Comparison of ENCODE assay signal across 38 cellular contexts in the genomic region with DNA sequence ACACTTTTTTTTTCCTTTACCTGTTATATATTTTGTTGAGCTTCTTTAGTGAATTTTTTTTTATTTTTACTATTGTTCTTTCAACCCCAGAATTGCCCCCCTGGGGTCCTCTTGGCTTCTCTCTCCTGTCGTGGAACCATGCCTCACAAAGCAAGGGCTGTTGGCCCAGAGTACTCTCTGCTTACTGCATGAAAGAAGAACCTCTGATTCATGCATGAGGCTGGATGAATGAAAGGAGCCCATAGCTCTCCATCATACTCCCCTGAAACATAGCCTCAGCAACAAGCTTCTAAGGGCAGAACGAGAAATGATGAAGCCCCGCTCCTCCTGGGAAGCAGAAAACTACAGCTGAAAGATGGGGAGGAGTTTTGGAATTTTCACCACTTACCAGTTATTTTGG.
"Had no signal": no experiment of that assay in that cellular context is flagged by ENCODE, and none has a peak within 500 bp of the region (broad histone marks: within the 10 kb centered on the region; RNA-seq: fewer than 3 reads in every experiment).

No MANE protein-coding gene starts in this region.

- H3K4me3 Mint-ChIP-seq: activated CD4-positive, alpha-beta memory T cell treated with anti-CD3 and anti-CD28 coated beads, Interleukin-2, amount 10 ng/mL, durations not matched to agents 7 days and 5 days; activated CD4-positive, alpha-beta T cell treated with anti-CD3 and anti-CD28 coated beads for 36 hours; activated CD4-positive, alpha-beta T cell treated with anti-CD3 and anti-CD28 coated beads, Interleukin-2, amount 10 ng/mL, durations not matched to agents 7 days and 5 days; activated CD8-positive, alpha-beta memory T cell treated with anti-CD3 and anti-CD28 coated beads, Interleukin-2, amount 10 ng/mL, durations not matched to agents 7 days and 5 days; activated CD8-positive, alpha-beta T cell treated with anti-CD3 and anti-CD28 coated beads, Interleukin-2, amount 10 ng/mL, durations not matched to agents 7 days and 5 days; activated naive CD4-positive, alpha-beta T cell treated with anti-CD3 and anti-CD28 coated beads for 36 hours; activated naive CD8-positive, alpha-beta T cell treated with anti-CD3 and anti-CD28 coated beads for 36 hours; activated T-cell treated with anti-CD3 and anti-CD28 coated beads, Interleukin-2, amount 50 U/mL, for 24 hours; activated T-cell treated with anti-CD3 and anti-CD28 coated beads, Interleukin-2, amount 50 U/mL, for 72 hours; activated T-helper 1 cell treated with anti-CD3 and anti-CD28 coated beads, Interleukin-12 subunit alpha, Interleukin-12 subunit beta, Interleukin-2, Interleukin-4 antibody, amounts not matched to agents 30 ng/mL and 10 ng/mL and 1 ng/mL, durations not matched to agents 14 hours and 24 hours and 36 hours; activated T-helper 17 cell treated with anti-CD3 and anti-CD28 coated beads, Interleukin-2, amount 50 U/mL, for 72 hours; central memory CD8-positive, alpha-beta T cell; T-helper 1 cell treated with Interleukin-12 subunit alpha and Interleukin-12 subunit beta and Interleukin-4 antibody, amounts not matched to agents 30 μg/mL and 1 μg/mL, for 36 hours; T-helper 2 cell treated with Interferon-gamma antibody and Interleukin-4, amounts not matched to agents 5 μg/mL and 100 μg/mL, for 36 hours had no signal

- H3K9me3 Mint-ChIP-seq: activated CD4-positive, alpha-beta T cell treated with anti-CD3 and anti-CD28 coated beads, Interleukin-2, amount 10 ng/mL, durations not matched to agents 7 days and 5 days; activated naive CD4-positive, alpha-beta T cell treated with anti-CD3 and anti-CD28 coated beads for 36 hours; activated naive CD8-positive, alpha-beta T cell treated with anti-CD3 and anti-CD28 coated beads for 36 hours; activated T-helper 1 cell treated with anti-CD3 and anti-CD28 coated beads, Interleukin-12 subunit alpha, Interleukin-12 subunit beta, Interleukin-2, Interleukin-4 antibody, amounts not matched to agents 30 ng/mL and 10 ng/mL and 1 ng/mL, durations not matched to agents 14 hours and 24 hours and 36 hours; activated T-helper 17 cell treated with anti-CD3 and anti-CD28 coated beads, Interleukin-2, amount 50 U/mL, for 72 hours; T-helper 1 cell treated with Interleukin-12 subunit alpha and Interleukin-12 subunit beta and Interleukin-4 antibody, amounts not matched to agents 30 μg/mL and 1 μg/mL, for 36 hours had no signal

- ATAC-seq: activated CD4-positive, alpha-beta T cell treated with anti-CD3 and anti-CD28 coated beads for 36 hours; activated CD4-positive, CD25-positive, alpha-beta regulatory T cell treated with anti-CD3 and anti-CD28 coated beads, Interleukin-2, amount 50 U/mL, for 24 hours; activated CD8-positive, alpha-beta memory T cell treated with anti-CD3 and anti-CD28 coated beads, Interleukin-2, amount 10 ng/mL, durations not matched to agents 7 days and 5 days; activated CD8-positive, alpha-beta T cell treated with anti-CD3 and anti-CD28 coated beads, Interleukin-2, amount 10 ng/mL, durations not matched to agents 7 days and 5 days; activated naive CD4-positive, alpha-beta T cell treated with anti-CD3 and anti-CD28 coated beads, Interleukin-2, amount 50 U/mL, for 72 hours; activated T-cell treated with anti-CD3 and anti-CD28 coated beads, Interleukin-2, amount 50 U/mL, for 72 hours; activated T-helper 17 cell treated with anti-CD3 and anti-CD28 coated beads, Interleukin-2, amount 50 U/mL, for 72 hours; body of pancreas had no signal

- H3K27me3 ChIP-seq: adrenal gland, body of pancreas, brain microvascular endothelial cell, cardiac muscle cell had no signal

- H3K4me1 Mint-ChIP-seq: activated CD4-positive, alpha-beta memory T cell treated with anti-CD3 and anti-CD28 coated beads, Interleukin-2, amount 10 ng/mL, durations not matched to agents 7 days and 5 days; activated CD4-positive, alpha-beta T cell treated with anti-CD3 and anti-CD28 coated beads for 36 hours; activated CD4-positive, alpha-beta T cell treated with anti-CD3 and anti-CD28 coated beads, Interleukin-2, amount 10 ng/mL, durations not matched to agents 7 days and 5 days; activated CD8-positive, alpha-beta memory T cell treated with anti-CD3 and anti-CD28 coated beads, Interleukin-2, amount 10 ng/mL, durations not matched to agents 7 days and 5 days; activated naive CD8-positive, alpha-beta T cell treated with anti-CD3 and anti-CD28 coated beads for 36 hours; activated T-helper 17 cell treated with anti-CD3 and anti-CD28 coated beads, Interleukin-2, amount 50 U/mL, for 72 hours; central memory CD8-positive, alpha-beta T cell had no signal

- H3K27me3 Mint-ChIP-seq: activated CD4-positive, alpha-beta memory T cell treated with anti-CD3 and anti-CD28 coated beads, Interleukin-2, amount 10 ng/mL, durations not matched to agents 7 days and 5 days; activated CD4-positive, alpha-beta T cell treated with anti-CD3 and anti-CD28 coated beads for 36 hours; activated CD4-positive, alpha-beta T cell treated with anti-CD3 and anti-CD28 coated beads, Interleukin-2, amount 10 ng/mL, durations not matched to agents 7 days and 5 days; activated CD8-positive, alpha-beta memory T cell treated with anti-CD3 and anti-CD28 coated beads, Interleukin-2, amount 10 ng/mL, durations not matched to agents 7 days and 5 days; activated naive CD8-positive, alpha-beta T cell treated with anti-CD3 and anti-CD28 coated beads for 36 hours; activated T-cell treated with anti-CD3 and anti-CD28 coated beads, Interleukin-2, amount 50 U/mL, for 24 hours; activated T-helper 17 cell treated with anti-CD3 and anti-CD28 coated beads, Interleukin-2, amount 50 U/mL, for 72 hours; central memory CD8-positive, alpha-beta T cell had no signal

- H3K36me3 ChIP-seq: adrenal gland, brain microvascular endothelial cell, cardiac muscle cell had no signal

- DNase-seq: activated CD4-positive, alpha-beta memory T cell treated with anti-CD3 and anti-CD28 coated beads, Interleukin-2, amount 10 ng/mL, durations not matched to agents 7 days and 5 days; activated CD4-positive, alpha-beta T cell treated with anti-CD3 and anti-CD28 coated beads for 1 hour; activated CD4-positive, alpha-beta T cell treated with anti-CD3 and anti-CD28 coated beads for 36 hours; activated CD4-positive, alpha-beta T cell treated with anti-CD3 and anti-CD28 coated beads for 48 hours; activated CD4-positive, alpha-beta T cell treated with anti-CD3 and anti-CD28 coated beads, Interleukin-2, amount 10 ng/mL, durations not matched to agents 7 days and 5 days; activated CD4-positive, alpha-beta T cell treated with anti-CD3 and anti-CD28 coated beads, Interleukin-2, amount 50 U/mL, for 48 hours; activated CD4-positive, CD25-positive, alpha-beta regulatory T cell; activated CD8-positive, alpha-beta memory T cell treated with anti-CD3 and anti-CD28 coated beads for 24 hours; activated CD8-positive, alpha-beta memory T cell treated with anti-CD3 and anti-CD28 coated beads, Interleukin-2, amount 10 ng/mL, durations not matched to agents 7 days and 5 days; activated CD8-positive, alpha-beta memory T cell treated with anti-CD3 and anti-CD28 coated beads, Interleukin-2, amount 50 U/mL, for 48 hours; activated CD8-positive, alpha-beta T cell treated with anti-CD3 and anti-CD28 coated beads, Interleukin-2, amount 10 ng/mL, durations not matched to agents 7 days and 5 days; activated effector memory CD4-positive, alpha-beta T cell treated with anti-CD3 and anti-CD28 coated beads, Interleukin-2, amount 50 U/mL, for 16 hours; activated gamma-delta T cell treated with Interleukin-2 at 50 U/mL for 16 hours; activated naive CD4-positive, alpha-beta T cell; activated naive CD4-positive, alpha-beta T cell treated with anti-CD3 and anti-CD28 coated beads for 36 hours; activated naive CD4-positive, alpha-beta T cell treated with anti-CD3 and anti-CD28 coated beads, Interleukin-2, amount 50 U/mL, for 16 hours; activated naive CD8-positive, alpha-beta T cell treated with anti-CD3 and anti-CD28 coated beads for 36 hours; activated T-cell treated with anti-CD3 and anti-CD28 coated beads, Interleukin-2, amount 50 U/mL, for 24 hours; activated T-cell treated with anti-CD3 and anti-CD28 coated beads, Interleukin-2, amount 50 U/mL, for 72 hours; adrenal gland; amniotic stem cell; aorta; body of pancreas; brain microvascular endothelial cell; caudate nucleus; cerebellar nuclear complex; T-helper 1 cell; T-helper 2 cell; T-helper 9 cell had no signal

- H3K4me3 ChIP-seq: adrenal gland, body of pancreas, cardiac muscle cell had no signal

- H3K27ac Mint-ChIP-seq: activated CD4-positive, alpha-beta memory T cell treated with anti-CD3 and anti-CD28 coated beads, Interleukin-2, amount 10 ng/mL, durations not matched to agents 7 days and 5 days; activated CD4-positive, alpha-beta T cell treated with anti-CD3 and anti-CD28 coated beads for 36 hours; activated CD4-positive, alpha-beta T cell treated with anti-CD3 and anti-CD28 coated beads, Interleukin-2, amount 10 ng/mL, durations not matched to agents 7 days and 5 days; activated CD8-positive, alpha-beta memory T cell treated with anti-CD3 and anti-CD28 coated beads, Interleukin-2, amount 10 ng/mL, durations not matched to agents 7 days and 5 days; activated CD8-positive, alpha-beta T cell treated with anti-CD3 and anti-CD28 coated beads, Interleukin-2, amount 10 ng/mL, durations not matched to agents 7 days and 5 days; activated naive CD4-positive, alpha-beta T cell treated with anti-CD3 and anti-CD28 coated beads for 36 hours; activated naive CD4-positive, alpha-beta T cell treated with anti-CD3 and anti-CD28 coated beads, Interleukin-2, amount 50 U/mL, for 72 hours; activated naive CD8-positive, alpha-beta T cell treated with anti-CD3 and anti-CD28 coated beads for 36 hours; activated T-cell treated with anti-CD3 and anti-CD28 coated beads, Interleukin-2, amount 50 U/mL, for 24 hours; activated T-cell treated with anti-CD3 and anti-CD28 coated beads, Interleukin-2, amount 50 U/mL, for 72 hours; activated T-helper 1 cell treated with anti-CD3 and anti-CD28 coated beads, Interleukin-12 subunit alpha, Interleukin-12 subunit beta, Interleukin-2, Interleukin-4 antibody, amounts not matched to agents 30 ng/mL and 10 ng/mL and 1 ng/mL, durations not matched to agents 14 hours and 24 hours and 36 hours; activated T-helper 17 cell treated with anti-CD3 and anti-CD28 coated beads, Interleukin-2, amount 50 U/mL, for 72 hours; T-helper 1 cell treated with Interleukin-12 subunit alpha and Interleukin-12 subunit beta and Interleukin-4 antibody, amounts not matched to agents 30 μg/mL and 1 μg/mL, for 36 hours; T-helper 2 cell treated with Interferon-gamma antibody and Interleukin-4, amounts not matched to agents 5 μg/mL and 100 μg/mL, for 36 hours had no signal

- H3K27ac ChIP-seq: adrenal gland, body of pancreas, brain microvascular endothelial cell, cardiac muscle cell, VCaP had no signal

- H3K36me3 Mint-ChIP-seq: activated CD8-positive, alpha-beta memory T cell treated with anti-CD3 and anti-CD28 coated beads, Interleukin-2, amount 10 ng/mL, durations not matched to agents 7 days and 5 days; activated naive CD4-positive, alpha-beta T cell treated with anti-CD3 and anti-CD28 coated beads, Interleukin-2, amount 50 U/mL, for 72 hours; activated naive CD8-positive, alpha-beta T cell treated with anti-CD3 and anti-CD28 coated beads for 36 hours had no signal

- H3K9me3 ChIP-seq: body of pancreas had no signal

- H3K4me1 ChIP-seq: adrenal gland, body of pancreas had no signal
